33 cellular contexts compared by ENCODE assay signal in the genomic region with DNA sequence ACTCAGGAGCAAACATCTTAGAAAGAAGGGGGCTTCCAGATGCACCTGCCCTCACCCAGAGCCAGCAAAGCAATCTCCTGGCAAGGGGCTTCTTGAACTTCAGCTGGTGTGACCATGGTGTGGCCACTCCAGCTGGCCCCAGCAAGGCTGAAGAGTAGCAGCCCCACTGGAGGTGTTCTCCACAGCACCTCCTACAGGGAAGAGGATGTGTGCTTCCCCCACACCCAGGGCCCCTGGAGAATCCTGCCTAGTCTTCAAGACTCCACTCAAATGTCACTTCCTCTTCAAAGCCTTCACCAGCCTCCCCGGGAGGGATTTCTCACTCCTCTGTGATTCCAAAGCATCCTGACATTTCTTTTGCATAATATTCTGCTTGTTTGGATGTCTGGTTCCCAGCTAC. TPM values are rescaled to one million over a fixed set of nuclear protein-coding genes. Genes with fewer than 3 reads are reported as not detected.
DNase-seq lines count a peak whose midpoint lies in the region; ATAC-seq, FAIRE-seq and TF ChIP-seq lines count a peak whose summit lies in the region.
"Had no signal": no experiment of that assay in that cellular context is flagged by ENCODE, and none has a peak within 500 bp of the region (broad histone marks: within the 10 kb centered on the region; RNA-seq: fewer than 3 reads in every experiment).

No MANE protein-coding gene starts in this region.

- H3K4me2 ChIP-seq in BLaER1 (peak overlapping the region; percentile 48), GM23338 (no peak overlapping the region), H1 (ENCODE audit: insufficient read depth in 1 of 2, low read depth in 2 of 2, low read length in 2 of 2) (no peak overlapping the region)

- H3K4me3 ChIP-seq in BLaER1 (no peak overlapping the region), GM23338 (no peak overlapping the region), H1 (ENCODE audit: extremely low read depth in 1 of 4, insufficient read depth in 2 of 4, low read depth in 3 of 4, low read length in 4 of 4) (no peak overlapping the region)
- H3K4me3 ChIP-seq: ascending aorta, heart left ventricle, psoas muscle, upper lobe of left lung had no signal

- H2BK120ac ChIP-seq in H1 (replicated peaks; ENCODE audit: low read depth, low read length): no peak overlapping the region

- no peak for TF ChIP-seq EP300 in H1 (IDR thresholded peaks at IDR 0.05; ENCODE audit: borderline replicate concordance in 1 of 2, low read depth in 2 of 2, low read length in 2 of 2)

- ATAC-seq in GM23338: no peak
- ATAC-seq in HG02642 (IDR thresholded peaks at IDR 0.05; ENCODE audit: poor library complexity, unreplicated experiment): no peak
- no peak for ATAC-seq in HG02973 (IDR thresholded peaks at IDR 0.05; ENCODE audit: unreplicated experiment)
- ATAC-seq: heart left ventricle, left colon, psoas muscle, Right ventricle myocardium inferior had no signal

- no peak overlapping the region for H2AK5ac ChIP-seq in H1 (ENCODE audit: low read depth, low read length)

- CTCF ChIA-PET in H1 (lab: Charles Lee; ENCODE audit: partially characterized antibody): interaction anchor here (0.8 to 3.2 kb wide), 7 partner anchors 10 to 57 kb away, joined by 3 to 11 read pairs (median 4); a partner anchor contains a TSS

- peaks cover 71% of the 10 kb centered on the region for H3K4me1 ChIP-seq in BLaER1
- H3K4me1 ChIP-seq in GM23338 (ENCODE audit: insufficient read depth): peaks cover 12% of the 10 kb centered on the region
- peaks cover 0 to 19% (median 14%) of the 10 kb centered on the region in 4 experiments; a peak in 6 of 7 replicates for H3K4me1 ChIP-seq in H1 (replicated peaks in 1 of 4; ENCODE audit: control insufficient read depth in 3 of 4, insufficient read depth in 4 of 4, low read length in 3 of 4)
- H3K4me1 ChIP-seq: ascending aorta had no signal

- H3K18ac ChIP-seq in H1 (ENCODE audit: extremely low read depth, low read length): no peak overlapping the region

- no peak for TF ChIP-seq POLR2A in H1 (IDR thresholded peaks at IDR 0.05; ENCODE audit: control extremely low read depth in 1 of 2, low read depth in 2 of 2, low read length in 2 of 2)

- H3K4me3 Mint-ChIP-seq in GM23338: no peak overlapping the region; the same call in 2 of the 3 replicates
- H3K4me3 Mint-ChIP-seq: activated naive CD8-positive, alpha-beta T cell treated with anti-CD3 and anti-CD28 coated beads for 36 hours; CD14-positive monocyte; memory B cell had no signal

- H3K27ac ChIP-seq in BLaER1 (peak overlapping the region; percentile 20; the same call in 1 of the 2 replicates), GM23338 (ENCODE audit: low read depth) (no peak overlapping the region), H1 (ENCODE audit: low read depth, low read length) (no peak overlapping the region)
- H3K27ac ChIP-seq: ascending aorta, heart left ventricle, neutrophil, psoas muscle, upper lobe of left lung had no signal

- DNase-seq in GM23338 (ENCODE audit: low spot score) (no peak), OCI-M1 (lab: John Stamatoyannopoulos, UW) (peak; percentile 16), H1 (ENCODE audit: low read depth in 1 of 2, low spot score in 2 of 2) (no peak), C1 segment of cervical spinal cord (lab: John Stamatoyannopoulos, UW) (no peak), cerebellum (ENCODE audit: low spot score) (no peak)
- DNase-seq: activated CD4-positive, alpha-beta T cell treated with anti-CD3 and anti-CD28 coated beads, Interleukin-2, amount 50 U/mL, for 48 hours; activated CD8-positive, alpha-beta memory T cell treated with anti-CD3 and anti-CD28 coated beads, Interleukin-2, amount 50 U/mL, for 4 hours; activated naive CD8-positive, alpha-beta T cell treated with anti-CD3 and anti-CD28 coated beads for 36 hours; Calu3; central memory CD4-positive, alpha-beta T cell; EL; erythroblast; heart left ventricle; left colon; NCI-H1417; NCI-H2081; NCI-H226; NCI-H774; psoas muscle; T1000; upper lobe of left lung had no signal

- H3K4ac ChIP-seq in H1 (replicated peaks; ENCODE audit: insufficient read length, low read depth, low read length): no peak overlapping the region

- no peak overlapping the region for H2BK5ac ChIP-seq in H1 (ENCODE audit: low read depth, low read length)

- peaks cover 23% of the 10 kb centered on the region for H3K36me3 Mint-ChIP-seq in GM23338 (ENCODE audit: low read depth)
- H3K36me3 Mint-ChIP-seq: CD14-positive monocyte had no signal

- H3K9me3 ChIP-seq in BLaER1 (no peaks in the 10 kb centered on the region), H1 (ENCODE audit: insufficient read depth in 2 of 2, low read depth in 1 of 2, low read length in 1 of 2) (no peaks in the 10 kb centered on the region)
- H3K9me3 ChIP-seq: ascending aorta, heart left ventricle, neutrophil, psoas muscle, upper lobe of left lung had no signal

- peaks cover 12% of the 10 kb centered on the region; the same call in 1 of the 2 replicates for H4K20me1 ChIP-seq in BLaER1
- no peaks in the 10 kb centered on the region; the same call in 1 of the 2 replicates for H4K20me1 ChIP-seq in GM23338 (replicated peaks; ENCODE audit: insufficient read depth)
- H4K20me1 ChIP-seq in H1 (replicated peaks in 1 of 2; ENCODE audit: control insufficient read depth in 1 of 2, insufficient read depth in 2 of 2, low read length in 2 of 2): peaks cover 0 to 8% of the 10 kb centered on the region in 2 experiments

- no peaks in the 10 kb centered on the region for H3K27me3 ChIP-seq in BLaER1
- H3K27me3 ChIP-seq in GM23338 (ENCODE audit: insufficient read depth): no peaks in the 10 kb centered on the region
- H3K27me3 ChIP-seq in H1 (replicated peaks in 1 of 4; ENCODE audit: control insufficient read depth in 3 of 4, extremely low read depth in 1 of 4, insufficient read depth in 3 of 4, low read length in 3 of 4): no peaks in the 10 kb centered on the region
- H3K27me3 ChIP-seq: ascending aorta, heart left ventricle, neutrophil, upper lobe of left lung had no signal

- peaks cover 14% of the 10 kb centered on the region for H3K79me1 ChIP-seq in H1 (ENCODE audit: low read depth, low read length)

- H3K36me3 ChIP-seq in BLaER1 (peaks cover 12% of the 10 kb centered on the region), GM23338 (ENCODE audit: insufficient read depth) (peaks cover 3% of the 10 kb centered on the region; the same call in 1 of the 2 replicates), H1 (ENCODE audit: control insufficient read depth in 2 of 4, insufficient read depth in 4 of 4, low read length in 3 of 4) (no peaks in the 10 kb centered on the region)
- H3K36me3 ChIP-seq: ascending aorta, heart left ventricle, neutrophil, upper lobe of left lung had no signal

- no peak for FAIRE-seq in H1 (lab: Jason Lieb, UNC)

- no peak overlapping the region for H2BK12ac ChIP-seq in H1 (ENCODE audit: low read depth, low read length)

- H3K9me2 ChIP-seq in GM23338 (ENCODE audit: insufficient read depth): no peaks in the 10 kb centered on the region; the same call in 1 of the 2 replicates

- no peak overlapping the region for H2BK15ac ChIP-seq in H1 (ENCODE audit: low read length)

- H3K9ac ChIP-seq in BLaER1: no peak overlapping the region
- H3K9ac ChIP-seq in H1 (replicated peaks in 1 of 4; ENCODE audit: extremely low read depth in 1 of 4, low read depth in 3 of 4, low read length in 3 of 4): no peak overlapping the region

- no peaks in the 10 kb centered on the region for H3K9me3 Mint-ChIP-seq in GM23338
- H3K9me3 Mint-ChIP-seq: activated naive CD8-positive, alpha-beta T cell treated with anti-CD3 and anti-CD28 coated beads for 36 hours; CD14-positive monocyte; memory B cell had no signal

- WGBS in H1 (ENCODE audit: extremely low coverage in 1 of 2, insufficient coverage in 1 of 2, insufficient read length in 1 of 2, insufficient replicate concordance in 2 of 2, low coverage in 1 of 2, low lambda C conversion rate in 2 of 2, missing lambda C conversion rate in 1 of 2), 2 experiments: 86% methylated on average over 1 of the region's 1 CpG; no CpG with 5 or more reads in 1 of the 2 experiments

- H4K91ac ChIP-seq in H1 (replicated peaks; ENCODE audit: insufficient read length, low read length): no peak overlapping the region

- H3K27ac Mint-ChIP-seq in GM23338: 0 out of 2 replicates have a peak overlapping the region, but pooled peaks have one; percentile 48
- H3K27ac Mint-ChIP-seq: activated naive CD8-positive, alpha-beta T cell treated with anti-CD3 and anti-CD28 coated beads for 36 hours; CD14-positive monocyte; memory B cell had no signal

- peaks cover 39% of the 10 kb centered on the region for H3K4me1 Mint-ChIP-seq in GM23338
- H3K4me1 Mint-ChIP-seq: CD14-positive monocyte had no signal

- H3K23me2 ChIP-seq in H1 (ENCODE audit: low read depth, low read length): no peaks in the 10 kb centered on the region

- H3K27me3 Mint-ChIP-seq in GM23338 (ENCODE audit: insufficient read depth, low read depth, poor library complexity): peaks cover 3% of the 10 kb centered on the region
- H3K27me3 Mint-ChIP-seq: activated naive CD8-positive, alpha-beta T cell treated with anti-CD3 and anti-CD28 coated beads for 36 hours had no signal

- H3K79me2 ChIP-seq in GM23338 (replicated peaks; ENCODE audit: insufficient read depth): peaks cover 55% of the 10 kb centered on the region
- H3K79me2 ChIP-seq in H1 (ENCODE audit: control insufficient read depth in 1 of 2, insufficient read depth in 2 of 2, low read length in 2 of 2): peaks cover 0 to 9% of the 10 kb centered on the region in 2 experiments; a peak in 1 of 4 replicates

- peak in 1 of 2 experiments; percentile 46; a peak in 3 of 4 replicates for TF ChIP-seq CTCF in GM23338 (conservative IDR thresholded peaks at IDR 0.05; ENCODE audit: low read depth in 2 of 2)
- peak; percentile 5 to 27 (median 22); a peak in 2 of 4 replicates for TF ChIP-seq CTCF in H1 (IDR thresholded peaks at IDR 0.05; ENCODE audit: control extremely low read depth in 1 of 3, insufficient read depth in 1 of 3, low read depth in 1 of 3, low read length in 3 of 3)

- no peak overlapping the region for H2BK20ac ChIP-seq in H1 (ENCODE audit: low read length)

- H3F3A ChIP-seq in GM23338 (replicated peaks; ENCODE audit: low read depth): no peaks in the 10 kb centered on the region

- no peak overlapping the region for H4K8ac ChIP-seq in H1 (ENCODE audit: extremely low read depth, insufficient read depth, low read length)

- no peak overlapping the region for H4K5ac ChIP-seq in H1 (ENCODE audit: insufficient read length, low read depth, low read length)

- H3K56ac ChIP-seq in H1 (replicated peaks; ENCODE audit: insufficient read length, low read depth, low read length): no peak overlapping the region

- POLR2A ChIA-PET in H1 (lab: Charles Lee; ENCODE audit: partially characterized antibody): no interaction called here

- H3K23ac ChIP-seq in H1 (ENCODE audit: insufficient read length): no peak overlapping the region

- no peak overlapping the region for H2AFZ ChIP-seq in GM23338
- no peak overlapping the region for H2AFZ ChIP-seq in H1 (ENCODE audit: low read length)

- no peak overlapping the region for H3K14ac ChIP-seq in H1 (ENCODE audit: insufficient read length)

- no peak for TF ChIP-seq RAD21 in H1 (IDR thresholded peaks at IDR 0.05 in 1 of 2, conservative IDR thresholded peaks at IDR 0.05 in 1 of 2; ENCODE audit: low read depth in 2 of 2, low read length in 2 of 2)

RNA-seq across cellular contexts. Expression of a gene that starts 8.5 kb away (rescaled TPM):
- total RNA-seq in GM23338 (2014; rRNA removed; shearing (Covaris generic)): 43.3 and 47.3 TPM in 2 replicates
- polyA plus RNA-seq in GM23338 (2016; fragmentation: Nextera tagmentation; extraction: Ambion mirVana) (17.4 and 20.0 TPM in 2 replicates), H1 (2011; rRNA removed) (38.8 and 63.4 TPM in 2 replicates)
- 58.1 and 59.2 TPM in 2 replicates for total RNA-seq in H1 (2021; fragmentation: NEBNext Ultra II Directional; extraction: Animal tissue kit (Norgen Biotek cat#: 25700))
- 37.8 TPM for polyA plus RNA-seq in H1 (2011; cell fraction: cytosol; rRNA removed)
- polyA plus RNA-seq in H1 (2011; cell fraction: nucleus; rRNA removed): 46.7 TPM
- 35.3 to 39.3 TPM (median 37.0 TPM) in 4 replicates for polyA plus RNA-seq in H1 (2012, experiment 1 of 2)
- polyA plus RNA-seq in H1 (2012, experiment 2 of 2): 35.0 TPM
- 29.4 TPM for polyA plus RNA-seq in H1 (2013, experiment 1 of 2)
- 30.4 TPM for polyA plus RNA-seq in H1 (2013, experiment 2 of 2)
- 25.9 and 31.7 TPM in 2 replicates for polyA minus RNA-seq in H1 (2011; rRNA and poly(A)+ RNA removed)
- 15.9 TPM for polyA minus RNA-seq in H1 (2011; cell fraction: cytosol; rRNA and poly(A)+ RNA removed)
- 14.5 TPM for polyA minus RNA-seq in H1 (2011; cell fraction: nucleus; rRNA and poly(A)+ RNA removed)
- 27.3 TPM for total RNA-seq in cerebellum

RNA-seq across cellular contexts. Expression of a gene that starts 21.1 kb away (rescaled TPM):
- 1.8 and 2.2 TPM in 2 replicates for total RNA-seq in GM23338 (2014; rRNA removed; shearing (Covaris generic))
- polyA plus RNA-seq in GM23338 (2016; fragmentation: Nextera tagmentation; extraction: Ambion mirVana): 0.78 TPM in 2 replicates
- 0.30 and 0.50 TPM in 2 replicates for total RNA-seq in H1 (2021; fragmentation: NEBNext Ultra II Directional; extraction: Animal tissue kit (Norgen Biotek cat#: 25700))
- 0.49 and 0.89 TPM in 2 replicates for polyA plus RNA-seq in H1 (2011; rRNA removed)
- 0.61 TPM for polyA plus RNA-seq in H1 (2011; cell fraction: cytosol; rRNA removed)
- 0.66 TPM for polyA plus RNA-seq in H1 (2011; cell fraction: nucleus; rRNA removed)
- 0.50 to 0.96 TPM (median 0.64 TPM) in 3 of 4 replicates, not detected in the other for polyA plus RNA-seq in H1 (2012, experiment 1 of 2)
- polyA plus RNA-seq in H1 (2012, experiment 2 of 2): 1.5 TPM
- polyA plus RNA-seq in H1 (2013, experiment 1 of 2): 0.36 TPM
- 0.46 TPM for polyA plus RNA-seq in H1 (2013, experiment 2 of 2)
- polyA minus RNA-seq in H1 (2011; rRNA and poly(A)+ RNA removed): 0.38 and 0.56 TPM in 2 replicates
- not detected for polyA minus RNA-seq in H1 (2011; cell fraction: cytosol; rRNA and poly(A)+ RNA removed)
- not detected for polyA minus RNA-seq in H1 (2011; cell fraction: nucleus; rRNA and poly(A)+ RNA removed)
- not detected for total RNA-seq in cerebellum
- total RNA-seq: activated naive CD8-positive, alpha-beta T cell treated with anti-CD3 and anti-CD28 coated beads for 36 hours; ascending aorta; fibroblast of villous mesenchyme; H4; heart left ventricle; myocyte; psoas muscle; Right ventricle myocardium inferior; skeletal muscle tissue had no signal
- polyA plus RNA-seq: CD14-positive monocyte had no signal

RNA-seq across cellular contexts. Expression of a gene that starts 23.1 kb away (rescaled TPM):
- total RNA-seq in GM23338 (2014; rRNA removed; shearing (Covaris generic)): 10.7 and 12.5 TPM in 2 replicates
- 7.8 and 8.6 TPM in 2 replicates for polyA plus RNA-seq in GM23338 (2016; fragmentation: Nextera tagmentation; extraction: Ambion mirVana)
- total RNA-seq in H1 (2021; fragmentation: NEBNext Ultra II Directional; extraction: Animal tissue kit (Norgen Biotek cat#: 25700)): 13.8 and 16.0 TPM in 2 replicates
- polyA plus RNA-seq in H1 (2011; rRNA removed): 19.3 and 20.7 TPM in 2 replicates
- 21.8 TPM for polyA plus RNA-seq in H1 (2011; cell fraction: cytosol; rRNA removed)
- polyA plus RNA-seq in H1 (2011; cell fraction: nucleus; rRNA removed): 30.2 TPM
- polyA plus RNA-seq in H1 (2012, experiment 1 of 2): 12.4 to 17.8 TPM (median 16.1 TPM) in 4 replicates
- polyA plus RNA-seq in H1 (2012, experiment 2 of 2): 16.3 TPM
- polyA plus RNA-seq in H1 (2013, experiment 1 of 2): 9.0 TPM
- polyA plus RNA-seq in H1 (2013, experiment 2 of 2): 8.3 TPM
- polyA minus RNA-seq in H1 (2011; rRNA and poly(A)+ RNA removed): 30.5 and 33.3 TPM in 2 replicates
- 21.4 TPM for polyA minus RNA-seq in H1 (2011; cell fraction: cytosol; rRNA and poly(A)+ RNA removed)
- polyA minus RNA-seq in H1 (2011; cell fraction: nucleus; rRNA and poly(A)+ RNA removed): 22.4 TPM
- 17.7 TPM for total RNA-seq in cerebellum

RNA-seq across cellular contexts. Expression of a gene that starts 49.4 kb away (rescaled TPM):
- 24.7 and 42.0 TPM in 2 replicates for total RNA-seq in GM23338 (2014; rRNA removed; shearing (Covaris generic))
- polyA plus RNA-seq in GM23338 (2016; fragmentation: Nextera tagmentation; extraction: Ambion mirVana) (218 and 225 TPM in 2 replicates), H1 (2011; rRNA removed) (44.8 and 59.3 TPM in 2 replicates)
- total RNA-seq in H1 (2021; fragmentation: NEBNext Ultra II Directional; extraction: Animal tissue kit (Norgen Biotek cat#: 25700)): 50.2 and 55.6 TPM in 2 replicates
- polyA plus RNA-seq in H1 (2011; cell fraction: cytosol; rRNA removed): 43.3 TPM
- polyA plus RNA-seq in H1 (2011; cell fraction: nucleus; rRNA removed): 11.4 TPM
- 31.2 to 64.3 TPM (median 43.5 TPM) in 4 replicates for polyA plus RNA-seq in H1 (2012, experiment 1 of 2)
- polyA plus RNA-seq in H1 (2012, experiment 2 of 2): 35.9 TPM
- 149 TPM for polyA plus RNA-seq in H1 (2013, experiment 1 of 2)
- 132 TPM for polyA plus RNA-seq in H1 (2013, experiment 2 of 2)
- polyA minus RNA-seq in H1 (2011; rRNA and poly(A)+ RNA removed): 9.7 and 14.7 TPM in 2 replicates
- polyA minus RNA-seq in H1 (2011; cell fraction: cytosol; rRNA and poly(A)+ RNA removed): 6.9 TPM
- 37.0 TPM for polyA minus RNA-seq in H1 (2011; cell fraction: nucleus; rRNA and poly(A)+ RNA removed)
- 43.0 TPM for total RNA-seq in cerebellum
